Comparison of ENCODE assay signal across 8 cellular contexts in genomic region chr13:48232420-48233096, GRCh38. TPM values are rescaled to one million over a fixed set of nuclear protein-coding genes. Genes with fewer than 3 reads are reported as not detected.
DNase-seq lines count a peak whose midpoint lies in the region; ATAC-seq and TF ChIP-seq lines count a peak whose summit lies in the region.

No MANE protein-coding gene starts in this region.

- intact Hi-C loops in CD4-positive, alpha-beta memory T cell (cut with micrococcal nuclease): loop anchor here (1.0 to 2.0 kb wide), 10 partner anchors 11 to 537 kb away; partner anchors contain the start of genes MED4, RB1 and RCBTB2
- intact Hi-C loops in testis (cut with DNase I; ENCODE audit: low total_unique reads): no loop called here

- 19% methylated on average over 31 of the region's 31 CpGs for WGBS in liver
- 5 to 8% methylated on average over 20 to 31 of the region's 31 CpGs for WGBS in testis, 2 donors

- H3K4me3 ChIP-seq in CD4-positive, alpha-beta memory T cell (ENCODE audit: low read length in 2 of 2): peak overlapping the region; percentile 68 to 79
- H3K4me3 ChIP-seq in liver (ENCODE audit: low read depth in 1 of 3, low read length in 3 of 3) (peak overlapping the region; percentile 74 to 91 (median 82)), testis (peak overlapping the region; percentile 98 to 100)

- ATAC-seq in GM21367 (IDR thresholded peaks at IDR 0.05; ENCODE audit: unreplicated experiment): peak; percentile 11

- peak overlapping the region; percentile 90 to 99 (median 98) for H3K4me3 Mint-ChIP-seq in CD4-positive, alpha-beta memory T cell

- H3K36me3 Mint-ChIP-seq in CD4-positive, alpha-beta memory T cell: peaks cover 24 to 34% of the 10 kb centered on the region in 2 donors

- TF ChIP-seq POLR2A in testis (IDR thresholded peaks at IDR 0.05): no peak

- TF ChIP-seq CTCF in liver (IDR thresholded peaks at IDR 0.05; ENCODE audit: low read depth, low read length, missing input control) (no peak), testis (IDR thresholded peaks at IDR 0.05) (no peak), GM13976 (IDR thresholded peaks at IDR 0.05; ENCODE audit: borderline replicate concordance, control extremely low read depth, extremely low read depth, insufficient read depth, missing control alignments) (no peak)

- peak overlapping the region; percentile 93 to 98 (median 95) for H3K27ac Mint-ChIP-seq in CD4-positive, alpha-beta memory T cell

- CTCF ChIA-PET in CD4-positive, alpha-beta memory T cell (lab: Charles Lee; ENCODE audit: partially characterized antibody): interaction anchor here (0.6 to 3.3 kb wide), 21 partner anchors 10 to 349 kb away, joined by 3 to 47 read pairs (median 5); partner anchors contain the start of genes MED4 and NUDT15

- H3K9me3 ChIP-seq in CD4-positive, alpha-beta memory T cell (ENCODE audit: control insufficient read depth in 1 of 2, low read length in 2 of 2): no peaks in the 10 kb centered on the region
- H3K9me3 ChIP-seq in liver (ENCODE audit: control insufficient read depth in 4 of 4, low read length in 3 of 4) (no peaks in the 10 kb centered on the region), testis (no peaks in the 10 kb centered on the region)

- peaks cover 9% of the 10 kb centered on the region for H3K36me3 ChIP-seq in CD4-positive, alpha-beta memory T cell (ENCODE audit: insufficient read depth, low read length)
- H3K36me3 ChIP-seq in liver (ENCODE audit: control insufficient read depth in 4 of 4, insufficient read depth in 3 of 4, low read depth in 1 of 4, low read length in 3 of 4) (no peaks in the 10 kb centered on the region), testis (ENCODE audit: low read depth, missing control alignments) (no peaks in the 10 kb centered on the region)

- POLR2A ChIA-PET in CD4-positive, alpha-beta memory T cell (lab: Charles Lee; ENCODE audit: partially characterized antibody): interaction anchor here (0.6 to 8.3 kb wide), 37 partner anchors 9 to 420 kb away, joined by 3 to 180 read pairs (median 6); partner anchors contain the start of genes MED4, NUDT15, RB1 and RCBTB2

- in situ Hi-C loops in GM13976 (cut with MboI; ENCODE audit: low sequenced_read_pairs, unreplicated experiment): no loop called here

- H3K27me3 Mint-ChIP-seq in CD4-positive, alpha-beta memory T cell: no peaks in the 10 kb centered on the region

- no peak for DNase-seq in CD4-positive, alpha-beta memory T cell
- DNase-seq in LoVo (ENCODE audit: low spot score) (peak; percentile 38), cerebellar cortex (ENCODE audit: low spot score) (peak; percentile 65), testis (no peak), GM13976 (ENCODE audit: low spot score) (no peak)
- no peak for DNase-seq in activated CD8-positive, alpha-beta memory T cell treated with anti-CD3 and anti-CD28 coated beads, Interleukin-2, amount 50 U/mL, for 4 hours

- peak overlapping the region; percentile 30 to 57 for H3K9ac ChIP-seq in liver (ENCODE audit: low read depth in 1 of 2, low read length in 2 of 2)

- peaks cover 34 to 69% (median 46%) of the 10 kb centered on the region in 4 donors for H3K4me1 Mint-ChIP-seq in CD4-positive, alpha-beta memory T cell

- peaks cover 38% of the 10 kb centered on the region for H3K4me1 ChIP-seq in CD4-positive, alpha-beta memory T cell (ENCODE audit: insufficient read depth, low read length)
- H3K4me1 ChIP-seq in liver (ENCODE audit: control insufficient read depth in 4 of 4, insufficient read depth in 4 of 4, low read length in 3 of 4) (peaks cover 5 to 32% (median 25%) of the 10 kb centered on the region in 4 donors), testis (peaks cover 23% of the 10 kb centered on the region)

- no peaks in the 10 kb centered on the region for H3K27me3 ChIP-seq in CD4-positive, alpha-beta memory T cell (ENCODE audit: insufficient read depth, low read length)
- H3K27me3 ChIP-seq in liver (ENCODE audit: control insufficient read depth in 4 of 4, insufficient read depth in 4 of 4, low read length in 3 of 4) (no peaks in the 10 kb centered on the region), testis (no peaks in the 10 kb centered on the region)

- peak overlapping the region; percentile 98 for H3K27ac ChIP-seq in CD4-positive, alpha-beta memory T cell (ENCODE audit: low read depth, low read length)
- H3K27ac ChIP-seq in liver (ENCODE audit: low read depth in 1 of 2, low read length in 2 of 2) (peak overlapping the region; percentile 98 to 99), testis (peak overlapping the region; percentile 100)

- TF ChIP-seq RAD21 in liver (IDR thresholded peaks at IDR 0.05): peak in 1 of 2 donors; percentile 17

- no peaks in the 10 kb centered on the region for H3K9me3 Mint-ChIP-seq in CD4-positive, alpha-beta memory T cell

TF ChIP-seq in liver, 16 proteins besides CTCF, POLR2A, EP300 and RAD21:
- peak; percentile 17 to 53 for TF ChIP-seq RXRA (IDR thresholded peaks at IDR 0.05)
- TF ChIP-seq HNF4G (IDR thresholded peaks at IDR 0.05): no peak
- TF ChIP-seq, protein P1, sequence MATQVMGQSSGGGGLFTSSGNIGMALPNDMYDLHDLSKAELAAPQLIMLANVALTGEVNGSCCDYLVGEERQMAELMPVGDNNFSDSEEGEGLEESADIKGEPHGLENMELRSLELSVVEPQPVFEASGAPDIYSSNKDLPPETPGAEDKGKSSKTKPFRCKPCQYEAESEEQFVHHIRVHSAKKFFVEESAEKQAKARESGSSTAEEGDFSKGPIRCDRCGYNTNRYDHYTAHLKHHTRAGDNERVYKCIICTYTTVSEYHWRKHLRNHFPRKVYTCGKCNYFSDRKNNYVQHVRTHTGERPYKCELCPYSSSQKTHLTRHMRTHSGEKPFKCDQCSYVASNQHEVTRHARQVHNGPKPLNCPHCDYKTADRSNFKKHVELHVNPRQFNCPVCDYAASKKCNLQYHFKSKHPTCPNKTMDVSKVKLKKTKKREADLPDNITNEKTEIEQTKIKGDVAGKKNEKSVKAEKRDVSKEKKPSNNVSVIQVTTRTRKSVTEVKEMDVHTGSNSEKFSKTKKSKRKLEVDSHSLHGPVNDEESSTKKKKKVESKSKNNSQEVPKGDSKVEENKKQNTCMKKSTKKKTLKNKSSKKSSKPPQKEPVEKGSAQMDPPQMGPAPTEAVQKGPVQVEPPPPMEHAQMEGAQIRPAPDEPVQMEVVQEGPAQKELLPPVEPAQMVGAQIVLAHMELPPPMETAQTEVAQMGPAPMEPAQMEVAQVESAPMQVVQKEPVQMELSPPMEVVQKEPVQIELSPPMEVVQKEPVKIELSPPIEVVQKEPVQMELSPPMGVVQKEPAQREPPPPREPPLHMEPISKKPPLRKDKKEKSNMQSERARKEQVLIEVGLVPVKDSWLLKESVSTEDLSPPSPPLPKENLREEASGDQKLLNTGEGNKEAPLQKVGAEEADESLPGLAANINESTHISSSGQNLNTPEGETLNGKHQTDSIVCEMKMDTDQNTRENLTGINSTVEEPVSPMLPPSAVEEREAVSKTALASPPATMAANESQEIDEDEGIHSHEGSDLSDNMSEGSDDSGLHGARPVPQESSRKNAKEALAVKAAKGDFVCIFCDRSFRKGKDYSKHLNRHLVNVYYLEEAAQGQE (IDR thresholded peaks at IDR 0.05): no peak
- no peak for TF ChIP-seq GABPA (IDR thresholded peaks at IDR 0.05 in 1 of 2, conservative IDR thresholded peaks at IDR 0.05 in 1 of 2)
- TF ChIP-seq TAF1 (conservative IDR thresholded peaks at IDR 0.05): peak; percentile 43
- no peak for TF ChIP-seq ZBTB33 (IDR thresholded peaks at IDR 0.05)
- TF ChIP-seq HNF4A (conservative IDR thresholded peaks at IDR 0.05): peak; percentile 26 to 71
- peak; percentile 31 for TF ChIP-seq SP1 (IDR thresholded peaks at IDR 0.05)

RNA-seq across cellular contexts. Expression of gene ITM2B, which starts 0.4 kb away (rescaled TPM):
- total RNA-seq in CD4-positive, alpha-beta memory T cell: 100 to 1,000 TPM; 653 to 670 TPM
- polyA plus RNA-seq in CD4-positive, alpha-beta memory T cell: 1,000 to 10,000 TPM; 1,454 to 1,558 TPM
- total RNA-seq in liver (100 to 1,000 TPM; 114 to 167 TPM), testis (100 to 1,000 TPM; 330 to 351 TPM)
- polyA plus RNA-seq in liver (100 to 1,000 TPM; 237 to 379 TPM), testis (ENCODE audit: insufficient read depth, low read depth, low replicate concordance) (588 TPM)

Comparison
In these comparisons a context has a peak if more than half of its experiments do, and no peak if none do; other contexts are left out.
1. DNase-seq: peak in LoVo (single experiment) and cerebellar cortex (single experiment); none in CD4-positive, alpha-beta memory T cell (0 of 5), testis (single experiment), GM13976 (single experiment) and activated CD8-positive, alpha-beta memory T cell treated with anti-CD3 and anti-CD28 coated beads, Interleukin-2, amount 50 U/mL, for 4 hours (single experiment).
2. Peak in every context shown above with its lines, with median percentiles within 50 percentile points of each other: H3K27ac ChIP-seq and H3K4me3 ChIP-seq.